14 cellular contexts compared by ENCODE assay signal in genomic region chr6:15301179-15302006, GRCh38. TPM values are rescaled to one million over a fixed set of nuclear protein-coding genes. Genes with fewer than 3 reads are reported as not detected.
DNase-seq lines count a peak whose midpoint lies in the region; ATAC-seq and TF ChIP-seq lines count a peak whose summit lies in the region.
"Had no signal": no experiment of that assay in that cellular context is flagged by ENCODE, and none has a peak within 500 bp of the region (broad histone marks: within the 10 kb centered on the region; RNA-seq: fewer than 3 reads in every experiment).

No MANE protein-coding gene starts in this region.

- DNase-seq in activated naive CD4-positive, alpha-beta T cell treated with Interleukin-2 at 50 U/mL for 16 hours: no peak
- no peak for DNase-seq in activated naive CD8-positive, alpha-beta T cell treated with anti-CD3 and anti-CD28 coated beads for 36 hours
- DNase-seq in type B pancreatic cell (ENCODE audit: extremely low spot score, unreplicated experiment): no peak
- no peak for DNase-seq in brain microvascular endothelial cell
- no peak for DNase-seq in NCI-H2081 treated with DMSO at 0.1 percent for 48 hours (lab: John Stamatoyannopoulos, UW)
- DNase-seq: DMS153, GM23248, heart right ventricle, NCI-H1930, RPMI8226, transverse colon had no signal

- H3K36me3 Mint-ChIP-seq in activated naive CD4-positive, alpha-beta T cell treated with anti-CD3 and anti-CD28 coated beads, Interleukin-2, amount 50 U/mL, for 24 hours: peaks cover 11% of the 10 kb centered on the region
- peaks cover 19% of the 10 kb centered on the region for H3K36me3 Mint-ChIP-seq in activated naive CD8-positive, alpha-beta T cell treated with anti-CD3 and anti-CD28 coated beads for 36 hours
- H3K36me3 Mint-ChIP-seq in type B pancreatic cell: peaks cover 5% of the 10 kb centered on the region

- H3K4me1 Mint-ChIP-seq in activated naive CD4-positive, alpha-beta T cell treated with anti-CD3 and anti-CD28 coated beads, Interleukin-2, amount 50 U/mL, for 24 hours: peaks cover 84% of the 10 kb centered on the region
- H3K4me1 Mint-ChIP-seq in activated naive CD8-positive, alpha-beta T cell treated with anti-CD3 and anti-CD28 coated beads for 36 hours: peaks cover 85% of the 10 kb centered on the region
- peaks cover 64% of the 10 kb centered on the region for H3K4me1 Mint-ChIP-seq in type B pancreatic cell (ENCODE audit: unreplicated experiment)

- H3K9me3 Mint-ChIP-seq in activated naive CD4-positive, alpha-beta T cell treated with anti-CD3 and anti-CD28 coated beads, Interleukin-2, amount 50 U/mL, for 24 hours: no peaks in the 10 kb centered on the region
- H3K9me3 Mint-ChIP-seq in activated naive CD8-positive, alpha-beta T cell treated with anti-CD3 and anti-CD28 coated beads for 36 hours: no peaks in the 10 kb centered on the region
- H3K9me3 Mint-ChIP-seq in type B pancreatic cell: no peaks in the 10 kb centered on the region

- no peak overlapping the region for H3K4me3 ChIP-seq in brain microvascular endothelial cell (ENCODE audit: low read depth, low read length)
- H3K4me3 ChIP-seq: GM23248, heart right ventricle, transverse colon had no signal

- no peaks in the 10 kb centered on the region for H3K27me3 Mint-ChIP-seq in activated naive CD4-positive, alpha-beta T cell treated with anti-CD3 and anti-CD28 coated beads, Interleukin-2, amount 50 U/mL, for 24 hours
- no peaks in the 10 kb centered on the region for H3K27me3 Mint-ChIP-seq in activated naive CD8-positive, alpha-beta T cell treated with anti-CD3 and anti-CD28 coated beads for 36 hours
- H3K27me3 Mint-ChIP-seq in type B pancreatic cell: no peaks in the 10 kb centered on the region

- H3K27me3 ChIP-seq in brain microvascular endothelial cell (replicated peaks): no peaks in the 10 kb centered on the region
- H3K27me3 ChIP-seq: heart right ventricle, transverse colon had no signal

- in situ Hi-C loops in brain microvascular endothelial cell (cut with HindIII; ENCODE audit: low pct_ligation_motif_present, low sequenced_read_pairs): no loop called here

- no peak for TF ChIP-seq CTCF in type B pancreatic cell (conservative IDR thresholded peaks at IDR 0.05)
- no peak for TF ChIP-seq CTCF in brain microvascular endothelial cell (IDR thresholded peaks at IDR 0.05; ENCODE audit: low read depth, low read length, missing control alignments)

- H3K27ac ChIP-seq in brain microvascular endothelial cell: no peak overlapping the region
- H3K27ac ChIP-seq: transverse colon had no signal

- ATAC-seq in HG03565 (IDR thresholded peaks at IDR 0.05; ENCODE audit: unreplicated experiment) (peak; percentile 29), GM21825 (IDR thresholded peaks at IDR 0.05; ENCODE audit: unreplicated experiment) (no peak)
- ATAC-seq: heart right ventricle had no signal

- H3K27ac Mint-ChIP-seq in activated naive CD4-positive, alpha-beta T cell treated with anti-CD3 and anti-CD28 coated beads, Interleukin-2, amount 50 U/mL, for 24 hours: peak overlapping the region; percentile 53
- peak overlapping the region; percentile 75 for H3K27ac Mint-ChIP-seq in activated naive CD8-positive, alpha-beta T cell treated with anti-CD3 and anti-CD28 coated beads for 36 hours
- peak overlapping the region; percentile 40 for H3K27ac Mint-ChIP-seq in type B pancreatic cell

- H3K36me3 ChIP-seq in brain microvascular endothelial cell (replicated peaks): no peaks in the 10 kb centered on the region
- H3K36me3 ChIP-seq: heart right ventricle, transverse colon had no signal

- peak overlapping the region; percentile 12 for H3K4me3 Mint-ChIP-seq in activated naive CD4-positive, alpha-beta T cell treated with anti-CD3 and anti-CD28 coated beads, Interleukin-2, amount 50 U/mL, for 24 hours
- peak overlapping the region; percentile 37 for H3K4me3 Mint-ChIP-seq in activated naive CD8-positive, alpha-beta T cell treated with anti-CD3 and anti-CD28 coated beads for 36 hours
- H3K4me3 Mint-ChIP-seq in type B pancreatic cell: peak overlapping the region; percentile 10

RNA-seq across cellular contexts. Expression of gene JARID2, which starts 55.5 kb away (rescaled TPM):
- 10 to 100 TPM; 19.3 to 20.1 TPM for total RNA-seq in activated naive CD8-positive, alpha-beta T cell treated with anti-CD3 and anti-CD28 coated beads for 36 hours
- total RNA-seq in type B pancreatic cell (ENCODE audit: low replicate concordance): 35.9 and 43.9 TPM in 2 replicates
